10 cellular contexts compared by ENCODE assay signal in genomic region chr19:49690073-49690655, GRCh38. TPM values are rescaled to one million over a fixed set of nuclear protein-coding genes. Genes with fewer than 3 reads are reported as not detected.
A peak's percentile ranks its signal among the peaks of the same experiment; 100 is the strongest.
DNase-seq lines count a peak whose midpoint lies in the region; ATAC-seq and TF ChIP-seq lines count a peak whose summit lies in the region.
"Had no signal": no experiment of that assay in that cellular context is flagged by ENCODE, and none has a peak within 500 bp of the region (broad histone marks: within the 10 kb centered on the region; RNA-seq: fewer than 3 reads in every experiment).

No MANE protein-coding gene starts in this region.

- DNase-seq in DMS153 treated with DMSO at 0.1 percent for 48 hours (lab: John Stamatoyannopoulos, UW; ENCODE audit: unreplicated experiment) (peak; percentile 33), DMS153 (lab: John Stamatoyannopoulos, UW) (no peak), left lobe of liver (ENCODE audit: low spot score) (no peak), substantia nigra (lab: John Stamatoyannopoulos, UW) (peak in 2 of 49 donors; percentile 9 to 47), hepatic stellate cell (ENCODE audit: low spot score) (no peak), NCI-H2081 (lab: John Stamatoyannopoulos, UW) (no peak)

- peaks cover 31% of the 10 kb centered on the region for H3K36me3 Mint-ChIP-seq in brain

- H3K9me3 Mint-ChIP-seq in brain: peaks cover 0 to 10% (median 0%) of the 10 kb centered on the region in 5 experiments

- peak overlapping the region; percentile 84 for H3K27ac ChIP-seq in substantia nigra (ENCODE audit: low read depth, low read length, poor library complexity, severe bottlenecking)
- H3K27ac ChIP-seq: A549, epithelial cell of prostate had no signal

- peak overlapping the region; percentile 90 to 98 (median 95) for H3K4me3 Mint-ChIP-seq in brain

- H3K4me1 Mint-ChIP-seq in brain: peaks cover 50% of the 10 kb centered on the region

- H3K27ac Mint-ChIP-seq in brain: peak overlapping the region; percentile 94 to 100 (median 99)

- ATAC-seq in left lobe of liver (peak; percentile 51), HG02759 (IDR thresholded peaks at IDR 0.05; ENCODE audit: unreplicated experiment) (no peak)

- H3K27me3 Mint-ChIP-seq in brain: peaks cover 6% of the 10 kb centered on the region

- peak in 1 of 2 experiments; percentile 56 for TF ChIP-seq CTCF in brain (conservative IDR thresholded peaks at IDR 0.05)

RNA-seq across cellular contexts. Expression of gene CPT1C, which starts 0.8 kb away (rescaled TPM):
- 65.1 TPM for polyA plus RNA-seq in brain (ENCODE audit: insufficient read depth, low read depth, low replicate concordance)
- 0.91 TPM for total RNA-seq in left lobe of liver

RNA-seq across cellular contexts. Expression of gene ADM5, which starts 0.8 kb away (rescaled TPM):
- 1.7 TPM for polyA plus RNA-seq in brain (ENCODE audit: insufficient read depth, low read depth, low replicate concordance)
- total RNA-seq in left lobe of liver: 0.86 TPM

RNA-seq across cellular contexts. Expression of gene PRMT1, which starts 13.1 kb away (rescaled TPM):
- polyA plus RNA-seq in brain (ENCODE audit: insufficient read depth, low read depth, low replicate concordance): 243 TPM
- 28.7 TPM for total RNA-seq in left lobe of liver

RNA-seq across cellular contexts. Expression of gene BCL2L12, which starts 24.4 kb away (rescaled TPM):
- polyA plus RNA-seq in brain (ENCODE audit: insufficient read depth, low read depth, low replicate concordance): 11.5 TPM
- total RNA-seq in left lobe of liver: 13.7 TPM

RNA-seq across cellular contexts. Expression of gene IRF3, which starts 24.5 kb away (rescaled TPM):
- polyA plus RNA-seq in brain (ENCODE audit: insufficient read depth, low read depth, low replicate concordance): 80.8 TPM
- 50.1 TPM for total RNA-seq in left lobe of liver
